11 cellular contexts compared by ENCODE assay signal in genomic region chr6:111806561-111807497, GRCh38.
A peak's percentile ranks its signal among the peaks of the same experiment; 100 is the strongest.
DNase-seq lines count a peak whose midpoint lies in the region; ATAC-seq and TF ChIP-seq lines count a peak whose summit lies in the region.
"Had no signal": no experiment of that assay in that cellular context is flagged by ENCODE, and none has a peak within 500 bp of the region (broad histone marks: within the 10 kb centered on the region; RNA-seq: fewer than 3 reads in every experiment).

No MANE protein-coding gene starts in this region.

- intact Hi-C loops in activated naive CD4-positive, alpha-beta T cell treated with anti-CD3 and anti-CD28 coated beads for 36 hours (cut with micrococcal nuclease): no loop called here
- intact Hi-C loops in psoas muscle (cut with DNase I): no loop called here

- H3K4me3 ChIP-seq in psoas muscle: no peak overlapping the region
- H3K4me3 ChIP-seq: K562, uterus had no signal

- H3K36me3 ChIP-seq in psoas muscle (ENCODE audit: insufficient read depth in 1 of 2, low read depth in 1 of 2): no peaks in the 10 kb centered on the region
- H3K36me3 ChIP-seq: uterus had no signal

- no peaks in the 10 kb centered on the region for H3K9me3 ChIP-seq in psoas muscle
- H3K9me3 ChIP-seq: uterus had no signal

- no peak for ATAC-seq in activated naive CD4-positive, alpha-beta T cell treated with anti-CD3 and anti-CD28 coated beads, Interleukin-2, amount 50 U/mL, for 72 hours
- ATAC-seq in psoas muscle (no peak), HG03520 (IDR thresholded peaks at IDR 0.05; ENCODE audit: unreplicated experiment) (no peak)
- ATAC-seq: K562 had no signal

- peaks cover 97% of the 10 kb centered on the region for H3K4me1 Mint-ChIP-seq in activated naive CD4-positive, alpha-beta T cell treated with anti-CD3 and anti-CD28 coated beads for 36 hours (ENCODE audit: low read depth)
- H3K4me1 Mint-ChIP-seq in mesothelial cell of epicardium: peaks cover 32% of the 10 kb centered on the region

- no peak overlapping the region for H3K4me3 Mint-ChIP-seq in activated naive CD4-positive, alpha-beta T cell treated with anti-CD3 and anti-CD28 coated beads for 36 hours
- no peak overlapping the region for H3K4me3 Mint-ChIP-seq in mesothelial cell of epicardium

- WGBS in psoas muscle, 3 donors: 58 to 67% (median 59%) methylated on average over 9 of the region's 9 CpGs

- no peak for DNase-seq in activated naive CD4-positive, alpha-beta T cell treated with anti-CD3 and anti-CD28 coated beads for 36 hours
- DNase-seq in activated naive CD4-positive, alpha-beta T cell (lab: John Stamatoyannopoulos, UW): no peak
- DNase-seq in activated naive CD4-positive, alpha-beta T cell treated with anti-CD3 and anti-CD28 coated beads, Interleukin-2, amount 50 U/mL, for 72 hours (ENCODE audit: low spot score in 2 of 2): no peak
- no peak for DNase-seq in mesothelial cell of epicardium (ENCODE audit: low spot score in 2 of 2, unreplicated experiment in 2 of 2)
- no peak for DNase-seq in psoas muscle
- no peak for DNase-seq in COR-L47 (lab: John Stamatoyannopoulos, UW)
- DNase-seq: NCI-H2029, uterus had no signal

- peak overlapping the region; percentile 92 for H3K27ac Mint-ChIP-seq in activated naive CD4-positive, alpha-beta T cell treated with anti-CD3 and anti-CD28 coated beads for 36 hours
- H3K27ac Mint-ChIP-seq in activated naive CD4-positive, alpha-beta T cell treated with anti-CD3 and anti-CD28 coated beads, Interleukin-2, amount 50 U/mL, for 72 hours: peak overlapping the region; percentile 96
- H3K27ac Mint-ChIP-seq in mesothelial cell of epicardium: peak overlapping the region; percentile 7

- H3K27ac ChIP-seq in temporal lobe (ENCODE audit: low read depth, low read length) (peak overlapping the region; percentile 31), psoas muscle (no peak overlapping the region)
- H3K27ac ChIP-seq: uterus had no signal

- H3K27me3 Mint-ChIP-seq in activated naive CD4-positive, alpha-beta T cell treated with anti-CD3 and anti-CD28 coated beads for 36 hours (ENCODE audit: low read depth): no peaks in the 10 kb centered on the region
- no peaks in the 10 kb centered on the region for H3K27me3 Mint-ChIP-seq in mesothelial cell of epicardium (ENCODE audit: low read depth)

- peaks cover 20% of the 10 kb centered on the region for H3K36me3 Mint-ChIP-seq in activated naive CD4-positive, alpha-beta T cell treated with anti-CD3 and anti-CD28 coated beads for 36 hours (ENCODE audit: low read depth)
- H3K36me3 Mint-ChIP-seq in activated naive CD4-positive, alpha-beta T cell treated with anti-CD3 and anti-CD28 coated beads, Interleukin-2, amount 50 U/mL, for 72 hours: peaks cover 10 to 17% of the 10 kb centered on the region in 2 donors
- H3K36me3 Mint-ChIP-seq in mesothelial cell of epicardium: peaks cover 6% of the 10 kb centered on the region

- CTCF ChIA-PET in activated naive CD4-positive, alpha-beta T cell treated with anti-CD3 and anti-CD28 coated beads for 36 hours (lab: Charles Lee): interaction anchor here (0.6 to 2.0 kb wide), 10 partner anchors 11 to 222 kb away, joined by 3 to 8 read pairs (median 4); partner anchors contain the start of gene FYN

- H3K9me3 Mint-ChIP-seq in activated naive CD4-positive, alpha-beta T cell treated with anti-CD3 and anti-CD28 coated beads for 36 hours: no peaks in the 10 kb centered on the region
- H3K9me3 Mint-ChIP-seq in activated naive CD4-positive, alpha-beta T cell treated with anti-CD3 and anti-CD28 coated beads, Interleukin-2, amount 50 U/mL, for 72 hours: peaks cover 0 to 2% of the 10 kb centered on the region in 2 donors
- no peaks in the 10 kb centered on the region for H3K9me3 Mint-ChIP-seq in mesothelial cell of epicardium

- H3K27me3 ChIP-seq in psoas muscle (ENCODE audit: insufficient read depth in 3 of 3, low read length in 2 of 3): no peaks in the 10 kb centered on the region
- H3K27me3 ChIP-seq: uterus had no signal

- no peak for TF ChIP-seq CTCF in mesothelial cell of epicardium (IDR thresholded peaks at IDR 0.05; ENCODE audit: unreplicated experiment)
- no peak for TF ChIP-seq CTCF in psoas muscle (IDR thresholded peaks at IDR 0.05)

- no peaks in the 10 kb centered on the region for H3K4me1 ChIP-seq in psoas muscle

Comparison
In these comparisons a context has a peak if more than half of its experiments do, and no peak if none do; other contexts are left out.
1. H3K27ac Mint-ChIP-seq: peak in every context shown above with its lines; median percentile 96 in activated naive CD4-positive, alpha-beta T cell treated with anti-CD3 and anti-CD28 coated beads, Interleukin-2, amount 50 U/mL, for 72 hours; 92 in activated naive CD4-positive, alpha-beta T cell treated with anti-CD3 and anti-CD28 coated beads for 36 hours; 7 in mesothelial cell of epicardium.